Comparison of ENCODE assay signal across 17 cellular contexts in genomic region chr4:158998624-158999023, GRCh38.
DNase-seq lines count a peak whose midpoint lies in the region; ATAC-seq, FAIRE-seq and TF ChIP-seq lines count a peak whose summit lies in the region.
"Had no signal": no experiment of that assay in that cellular context is flagged by ENCODE, and none has a peak within 500 bp of the region (broad histone marks: within the 10 kb centered on the region; RNA-seq: fewer than 3 reads in every experiment).

No MANE protein-coding gene starts in this region.

- no peak overlapping the region for H3K4me3 Mint-ChIP-seq in MCF 10A (ENCODE audit: unreplicated experiment)
- H3K4me3 Mint-ChIP-seq: activated CD8-positive, alpha-beta memory T cell treated with anti-CD3 and anti-CD28 coated beads, Interleukin-2, amount 10 ng/mL, durations not matched to agents 7 days and 5 days; H9; stimulated activated naive CD8-positive, alpha-beta T cell treated with anti-CD3 and anti-CD28 coated beads, Interleukin-15, Interleukin-2, amounts not matched to agents 100 ng/mL and 50 ng/mL, for 24 hours had no signal

- ATAC-seq in esophagus mucosa: peak; percentile 45
- ATAC-seq in heart right ventricle: no peak
- ATAC-seq: activated CD8-positive, alpha-beta memory T cell treated with anti-CD3 and anti-CD28 coated beads, Interleukin-2, amount 10 ng/mL, durations not matched to agents 7 days and 5 days had no signal

- TF ChIP-seq POLR2A in breast epithelium (IDR thresholded peaks at IDR 0.05): no peak

- TF ChIP-seq CTCF in MCF 10A (IDR thresholded peaks at IDR 0.05; ENCODE audit: unreplicated experiment) (no peak), breast epithelium (IDR thresholded peaks at IDR 0.05) (no peak), heart right ventricle (IDR thresholded peaks at IDR 0.05) (no peak)

- BruUV-seq in MCF 10A (replicated peaks; lab: Mats Ljungman, UMichigan): no TSS peak

- no peak overlapping the region for H3K27ac ChIP-seq in breast epithelium
- H3K27ac ChIP-seq in heart right ventricle: no peak overlapping the region

- no peaks in the 10 kb centered on the region for H3K4me1 ChIP-seq in breast epithelium
- peaks cover 0 to 19% (median 11%) of the 10 kb centered on the region in 9 donors for H3K4me1 ChIP-seq in heart right ventricle

- CTCF ChIA-PET in MCF 10A (lab: Yijun Ruan, JAX): interaction anchor here (0.6 to 0.9 kb wide), 2 partner anchors 106 to 204 kb away, joined by 3 to 4 read pairs; no protein-coding TSS in a partner anchor

- peak; percentile 63 for DNase-seq in MCF 10A (ENCODE audit: unreplicated experiment)
- DNase-seq in breast epithelium (ENCODE audit: low spot score in 2 of 2): no peak
- DNase-seq in NOMO-1 treated with DMSO at 0.1 percent for 48 hours (lab: John Stamatoyannopoulos, UW; ENCODE audit: unreplicated experiment): peak; percentile 76
- DNase-seq in urothelium cell line (ENCODE audit: low spot score): peak; percentile 32
- DNase-seq in heart right ventricle: no peak
- DNase-seq in GM19240 (ENCODE audit: insufficient read length, low spot score): no peak
- DNase-seq in activated gamma-delta T cell treated with Interleukin-2 at 50 U/mL for 16 hours: no peak
- DNase-seq: activated CD4-positive, CD25-positive, alpha-beta regulatory T cell; activated CD8-positive, alpha-beta memory T cell treated with anti-CD3 and anti-CD28 coated beads, Interleukin-2, amount 10 ng/mL, durations not matched to agents 7 days and 5 days; activated naive CD4-positive, alpha-beta T cell; Calu3; H9; midbrain; MM.1S; SW 1271 had no signal

- H3K27me3 ChIP-seq in breast epithelium (no peaks in the 10 kb centered on the region), heart right ventricle (no peaks in the 10 kb centered on the region)

- 88 to 93% methylated on average over 6 of the region's 6 CpGs for WGBS in heart right ventricle, 2 donors

- no peaks in the 10 kb centered on the region for H3K36me3 Mint-ChIP-seq in MCF 10A (ENCODE audit: insufficient read depth, unreplicated experiment)
- H3K36me3 Mint-ChIP-seq: activated CD8-positive, alpha-beta memory T cell treated with anti-CD3 and anti-CD28 coated beads, Interleukin-2, amount 10 ng/mL, durations not matched to agents 7 days and 5 days had no signal

- H3K9me3 Mint-ChIP-seq in MCF 10A (ENCODE audit: unreplicated experiment): no peaks in the 10 kb centered on the region
- H3K9me3 Mint-ChIP-seq: H9; stimulated activated naive CD8-positive, alpha-beta T cell treated with anti-CD3 and anti-CD28 coated beads, Interleukin-15, Interleukin-2, amounts not matched to agents 100 ng/mL and 50 ng/mL, for 24 hours had no signal

- H3K36me3 ChIP-seq in breast epithelium (no peaks in the 10 kb centered on the region), heart right ventricle (no peaks in the 10 kb centered on the region)

- intact Hi-C loops in MCF 10A (cut with micrococcal nuclease): loop anchor here (5.0 to 10.0 kb wide), 3 partner anchors 104 to 179 kb away; no protein-coding TSS in a partner anchor
- intact Hi-C loops in breast epithelium (cut with DNase I; ENCODE audit: low total_unique reads): loop anchor here (5.0 kb wide), 1 partner anchor 221 kb away; no protein-coding TSS in a partner anchor
- intact Hi-C loops in heart right ventricle (cut with DNase I): loop anchor here in 1 of 10 donors (10.0 kb wide), 1 partner anchor 64 kb away; no protein-coding TSS in a partner anchor

- no peaks in the 10 kb centered on the region for H3K27me3 Mint-ChIP-seq in MCF 10A (ENCODE audit: insufficient read depth, unreplicated experiment)

- peak overlapping the region; percentile 44 for H3K27ac Mint-ChIP-seq in MCF 10A (ENCODE audit: low read depth, unreplicated experiment)
- H3K27ac Mint-ChIP-seq: activated CD8-positive, alpha-beta memory T cell treated with anti-CD3 and anti-CD28 coated beads, Interleukin-2, amount 10 ng/mL, durations not matched to agents 7 days and 5 days; H9; stimulated activated naive CD8-positive, alpha-beta T cell treated with anti-CD3 and anti-CD28 coated beads, Interleukin-15, Interleukin-2, amounts not matched to agents 100 ng/mL and 50 ng/mL, for 24 hours had no signal

- POLR2A ChIA-PET in MCF 10A (lab: Yijun Ruan, JAX): interaction anchor here (0.6 to 3.1 kb wide), 8 partner anchors 13 to 884 kb away, joined by 3 to 28 read pairs (median 4); no protein-coding TSS in a partner anchor

- H3K9me3 ChIP-seq in breast epithelium: no peaks in the 10 kb centered on the region
- peaks cover 0 to 3% (median 0%) of the 10 kb centered on the region in 11 donors for H3K9me3 ChIP-seq in heart right ventricle

- no peak overlapping the region for H3K4me3 ChIP-seq in breast epithelium
- H3K4me3 ChIP-seq in heart right ventricle: no peak overlapping the region

- H3K4me1 Mint-ChIP-seq in MCF 10A (ENCODE audit: insufficient read depth, unreplicated experiment): peaks cover 27% of the 10 kb centered on the region

- no peak for FAIRE-seq in urothelium cell line (lab: Jason Lieb, UNC)

Comparison
In these comparisons a context has a peak if more than half of its experiments do, and no peak if none do; other contexts are left out.
1. DNase-seq: peak in MCF 10A (single experiment), NOMO-1 treated with DMSO at 0.1 percent for 48 hours (single experiment) and urothelium cell line (single experiment); none in breast epithelium (0 of 2), heart right ventricle (0 of 2), GM19240 (single experiment) and activated gamma-delta T cell treated with Interleukin-2 at 50 U/mL for 16 hours (single experiment).